16 cellular contexts compared by ENCODE assay signal in genomic region chr2:197071213-197071612, GRCh38.
A peak's percentile ranks its signal among the peaks of the same experiment; 100 is the strongest.
DNase-seq lines count a peak whose midpoint lies in the region; ATAC-seq and TF ChIP-seq lines count a peak whose summit lies in the region.
"Had no signal": no experiment of that assay in that cellular context is flagged by ENCODE, and none has a peak within 500 bp of the region (broad histone marks: within the 10 kb centered on the region; RNA-seq: fewer than 3 reads in every experiment).

No MANE protein-coding gene starts in this region.

- H3K9me3 Mint-ChIP-seq in activated CD4-positive, alpha-beta T cell treated with anti-CD3 and anti-CD28 coated beads for 36 hours (ENCODE audit: low read depth) = peaks cover 3% of the 10 kb centered on the region
- H3K9me3 Mint-ChIP-seq in nephron = peaks cover 10% of the 10 kb centered on the region
- H3K9me3 Mint-ChIP-seq: activated T-cell treated with anti-CD3 and anti-CD28 coated beads, Interleukin-2, amount 50 U/mL, for 4 hours had no signal

- H3K4me1 ChIP-seq in MM.1S (ENCODE audit: low read length) (peaks cover 40% of the 10 kb centered on the region), adipocyte (ENCODE audit: control insufficient read depth, insufficient read depth, low read length) (peaks cover 25% of the 10 kb centered on the region)

- H3K27me3 ChIP-seq in MM.1S (replicated peaks; ENCODE audit: insufficient read depth, low read length) = no peaks in the 10 kb centered on the region; the same call in 1 of the 2 replicates
- no peaks in the 10 kb centered on the region for H3K27me3 ChIP-seq in adipocyte (replicated peaks; ENCODE audit: control insufficient read depth, insufficient read depth, low read length)
- H3K27me3 ChIP-seq: brain microvascular endothelial cell had no signal

- H2AFZ ChIP-seq in MM.1S (ENCODE audit: low read length) = no peak overlapping the region

- CTCF ChIA-PET in activated CD4-positive, alpha-beta T cell treated with anti-CD3 and anti-CD28 coated beads for 36 hours (lab: Charles Lee) = no interaction called here

- peak overlapping the region; percentile 28; the same call in 1 of the 2 replicates for H3K4me2 ChIP-seq in MM.1S (ENCODE audit: low read depth, low read length)

- no peaks in the 10 kb centered on the region for H3K79me2 ChIP-seq in MM.1S (ENCODE audit: low read length)

- no peak overlapping the region for H3K9ac ChIP-seq in MM.1S (ENCODE audit: low read length)
- H3K9ac ChIP-seq in adipocyte (ENCODE audit: low read length) = peak overlapping the region; percentile 50

- H3K27me3 Mint-ChIP-seq in activated CD4-positive, alpha-beta T cell treated with anti-CD3 and anti-CD28 coated beads for 36 hours = no peaks in the 10 kb centered on the region
- peaks cover under 1% of the 10 kb centered on the region for H3K27me3 Mint-ChIP-seq in nephron (ENCODE audit: low read depth)

- peaks cover 56% of the 10 kb centered on the region for H3K4me1 Mint-ChIP-seq in activated CD4-positive, alpha-beta T cell treated with anti-CD3 and anti-CD28 coated beads for 36 hours
- H3K4me1 Mint-ChIP-seq in nephron = peaks cover 13% of the 10 kb centered on the region
- H3K4me1 Mint-ChIP-seq: WTC11 had no signal

- POLR2A ChIA-PET in activated CD4-positive, alpha-beta T cell treated with anti-CD3 and anti-CD28 coated beads for 36 hours (lab: Charles Lee) = no interaction called here

- no peak for TF ChIP-seq CTCF in MM.1S (IDR thresholded peaks at IDR 0.05; ENCODE audit: low read length)
- TF ChIP-seq CTCF in nephron (IDR thresholded peaks at IDR 0.05; ENCODE audit: unreplicated experiment in 3 of 3) = no peak

- H3K9me2 ChIP-seq in MM.1S (replicated peaks; ENCODE audit: insufficient read depth, low read length) = no peaks in the 10 kb centered on the region

- peak overlapping the region; percentile 74 for H3K27ac Mint-ChIP-seq in activated CD4-positive, alpha-beta T cell treated with anti-CD3 and anti-CD28 coated beads for 36 hours
- peak overlapping the region in 2 of 3 experiments; percentile 15 to 69 for H3K27ac Mint-ChIP-seq in nephron
- H3K27ac Mint-ChIP-seq: WTC11 had no signal

- DNase-seq in activated CD4-positive, alpha-beta T cell treated with anti-CD3 and anti-CD28 coated beads for 36 hours = no peak
- DNase-seq in activated CD4-positive, alpha-beta T cell treated with anti-CD3 and anti-CD28 coated beads, Interleukin-2, amount 50 U/mL, for 1 hour = no peak
- peak; percentile 63 for DNase-seq in MM.1S
- no peak for DNase-seq in adipocyte (ENCODE audit: low read depth)
- DNase-seq in DMS79 (lab: John Stamatoyannopoulos, UW) = no peak
- DNase-seq: activated T-cell treated with anti-CD3 and anti-CD28 coated beads, Interleukin-2, amount 50 U/mL, for 4 hours; brain microvascular endothelial cell; NCI-H1930; NCI-H526 treated with DMSO at 0.1 percent for 48 hours; SW 1271 had no signal

- H3K36me3 ChIP-seq in MM.1S (replicated peaks; ENCODE audit: insufficient read depth, low read length) (no peaks in the 10 kb centered on the region), adipocyte (ENCODE audit: control insufficient read depth, insufficient read depth, low read length, severe bottlenecking) (no peaks in the 10 kb centered on the region)
- H3K36me3 ChIP-seq: brain microvascular endothelial cell, thoracic aorta had no signal

- no peaks in the 10 kb centered on the region for H3K9me3 ChIP-seq in MM.1S (replicated peaks; ENCODE audit: insufficient read depth, low read length)
- H3K9me3 ChIP-seq in adipocyte (ENCODE audit: control insufficient read depth, low read length) = no peaks in the 10 kb centered on the region
- H3K9me3 ChIP-seq: thoracic aorta had no signal

- peaks cover 65% of the 10 kb centered on the region for H3K36me3 Mint-ChIP-seq in activated CD4-positive, alpha-beta T cell treated with anti-CD3 and anti-CD28 coated beads for 36 hours (ENCODE audit: low read depth)
- peaks cover 3% of the 10 kb centered on the region for H3K36me3 Mint-ChIP-seq in nephron (ENCODE audit: low read depth)
- H3K36me3 Mint-ChIP-seq: WTC11 had no signal

- no peak for ATAC-seq in activated CD4-positive, alpha-beta T cell treated with anti-CD3 and anti-CD28 coated beads for 36 hours
- no peak for ATAC-seq in HG02973 (IDR thresholded peaks at IDR 0.05; ENCODE audit: unreplicated experiment)
- ATAC-seq in HG03442 (IDR thresholded peaks at IDR 0.05; ENCODE audit: unreplicated experiment) = no peak
- ATAC-seq: left lobe of liver, WTC11 had no signal

- no peak overlapping the region for H3K4me3 Mint-ChIP-seq in activated CD4-positive, alpha-beta T cell treated with anti-CD3 and anti-CD28 coated beads for 36 hours
- no peak overlapping the region for H3K4me3 Mint-ChIP-seq in nephron
- H3K4me3 Mint-ChIP-seq: activated T-cell treated with anti-CD3 and anti-CD28 coated beads, Interleukin-2, amount 50 U/mL, for 4 hours; WTC11 had no signal

- H3K4me3 ChIP-seq in MM.1S (ENCODE audit: low read length) = no peak overlapping the region
- H3K4me3 ChIP-seq in adipocyte (ENCODE audit: low read length) = peak overlapping the region; percentile 61
- H3K4me3 ChIP-seq: thoracic aorta had no signal

- intact Hi-C loops in activated CD4-positive, alpha-beta T cell treated with anti-CD3 and anti-CD28 coated beads for 36 hours (cut with DNase I, micrococcal nuclease) = no loop called here

- no peak overlapping the region for H3K27ac ChIP-seq in MM.1S (ENCODE audit: low read length)
- H3K27ac ChIP-seq: brain microvascular endothelial cell, thoracic aorta had no signal

- peaks cover 6% of the 10 kb centered on the region for H3F3A ChIP-seq in MM.1S (ENCODE audit: insufficient read depth, low read length)

- no peaks in the 10 kb centered on the region for H4K20me1 ChIP-seq in MM.1S (ENCODE audit: insufficient read depth, low read length)
